In the genomic region with DNA sequence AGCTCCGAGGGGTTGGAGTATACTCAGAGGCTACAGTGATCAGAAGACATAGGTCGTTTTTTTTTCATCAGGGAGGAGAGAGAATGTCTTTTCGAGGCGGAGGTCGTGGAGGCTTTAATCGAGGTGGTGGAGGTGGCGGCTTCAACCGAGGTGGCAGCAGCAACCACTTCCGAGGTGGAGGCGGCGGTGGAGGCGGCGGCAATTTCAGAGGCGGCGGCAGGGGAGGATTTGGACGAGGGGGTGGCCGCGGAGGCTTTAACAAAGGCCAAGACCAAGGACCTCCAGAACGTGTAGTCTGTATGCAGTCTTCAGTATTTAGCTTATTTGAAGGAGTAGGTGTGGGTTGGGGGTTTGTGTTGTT, we compare ENCODE assay signal across 8 cellular contexts. TPM values are rescaled to one million over a fixed set of nuclear protein-coding genes. Genes with fewer than 3 reads are reported as not detected.
DNase-seq lines count a peak whose midpoint lies in the region; ATAC-seq and TF ChIP-seq lines count a peak whose summit lies in the region.

No MANE protein-coding gene starts in this region.

- peak overlapping the region; percentile 97 for H3K4me3 Mint-ChIP-seq in WTC11
- peak overlapping the region; percentile 98 for H3K4me3 Mint-ChIP-seq in stimulated activated memory B cell treated with anti-CD40 and anti-IgM and Interleukin-4, amounts not matched to agents 10 μg/mL and 1 μg/mL and 100 μg/mL, for 72 hours

- H3K79me2 ChIP-seq in GM23248 (ENCODE audit: insufficient read depth) = peaks cover 56% of the 10 kb centered on the region

- H3K4me1 ChIP-seq in GM23248 (ENCODE audit: insufficient read depth) (peaks cover 16% of the 10 kb centered on the region), colonic mucosa (peaks cover 8% of the 10 kb centered on the region), muscle layer of duodenum (ENCODE audit: control insufficient read depth in 1 of 2, insufficient read depth in 2 of 2, low read length in 2 of 2) (peaks cover 0 to 15% of the 10 kb centered on the region in 2 donors)

- no peaks in the 10 kb centered on the region for H4K20me1 ChIP-seq in GM23248 (ENCODE audit: insufficient read depth)

- peak overlapping the region; percentile 97 for H3K27ac Mint-ChIP-seq in WTC11
- H3K27ac Mint-ChIP-seq in stimulated activated memory B cell treated with anti-CD40 and anti-IgM and Interleukin-4, amounts not matched to agents 10 μg/mL and 1 μg/mL and 100 μg/mL, for 72 hours = peak overlapping the region; percentile 95

- intact Hi-C loops in colonic mucosa (cut with DNase I) = loop anchor here (5.0 to 10.0 kb wide), 2 partner anchors 251 to 384 kb away; a partner anchor contains a TSS

- in situ Hi-C loops in GM23248 (cut with MboI) = loop anchor here (10.0 to 25.0 kb wide), 2 partner anchors 391 to 979 kb away; no protein-coding TSS in a partner anchor

- no peak for ATAC-seq in WTC11
- no peak for ATAC-seq in stimulated activated memory B cell treated with anti-CD40 and anti-IgM and Interleukin-4, amounts not matched to agents 10 μg/mL and 1 μg/mL and 100 μg/mL, for 72 hours
- ATAC-seq in GM19452 (IDR thresholded peaks at IDR 0.05; ENCODE audit: unreplicated experiment) = no peak
- ATAC-seq in GM18873 (IDR thresholded peaks at IDR 0.05; ENCODE audit: low FRiP score, unreplicated experiment) = no peak

- no peaks in the 10 kb centered on the region for H3F3A ChIP-seq in GM23248 (ENCODE audit: insufficient read depth)

- H3K9me3 ChIP-seq in GM23248 (ENCODE audit: low read depth) (no peaks in the 10 kb centered on the region), colonic mucosa (no peaks in the 10 kb centered on the region), muscle layer of duodenum (ENCODE audit: control insufficient read depth in 1 of 2, low read length in 2 of 2) (no peaks in the 10 kb centered on the region)

- H2AFZ ChIP-seq in GM23248 = peak overlapping the region; percentile 96

- no peaks in the 10 kb centered on the region for H3K27me3 Mint-ChIP-seq in WTC11 (ENCODE audit: low read depth)
- no peaks in the 10 kb centered on the region for H3K27me3 Mint-ChIP-seq in stimulated activated memory B cell treated with anti-CD40 and anti-IgM and Interleukin-4, amounts not matched to agents 10 μg/mL and 1 μg/mL and 100 μg/mL, for 72 hours

- peak overlapping the region; percentile 95 for H3K4me2 ChIP-seq in GM23248 (ENCODE audit: unreplicated experiment)

- no peak for TF ChIP-seq CTCF in WTC11 (IDR thresholded peaks at IDR 0.05)
- no peak for TF ChIP-seq CTCF in colonic mucosa (IDR thresholded peaks at IDR 0.05)

- H3K9ac ChIP-seq in GM23248 (peak overlapping the region; percentile 97), colonic mucosa (ENCODE audit: low read depth in 2 of 2, low read length in 2 of 2) (peak overlapping the region; percentile 76 to 80)

- DNase-seq in GM23248 (peak; percentile 56), WTC11 (ENCODE audit: low spot score) (no peak), colonic mucosa (peak; percentile 29), NAMALWA (ENCODE audit: low spot score) (no peak)

- no peaks in the 10 kb centered on the region for H3K9me2 ChIP-seq in GM23248 (ENCODE audit: insufficient read depth)

- 1% methylated on average over 18 to 19 of the region's 19 CpGs for WGBS in GM23248 (ENCODE audit: low coverage in 1 of 2, low lambda C conversion rate in 2 of 2, missing lambda C conversion rate in 2 of 2), 2 experiments

- H3K27ac ChIP-seq in GM23248 = peak overlapping the region; percentile 90
- peak overlapping the region; percentile 78 for H3K27ac ChIP-seq in colonic mucosa
- H3K27ac ChIP-seq in muscle layer of duodenum (ENCODE audit: low read length) = peak overlapping the region; percentile 94

- H3K27me3 ChIP-seq in GM23248 (replicated peaks; ENCODE audit: insufficient read depth) (no peaks in the 10 kb centered on the region), colonic mucosa (no peaks in the 10 kb centered on the region), muscle layer of duodenum (ENCODE audit: low read depth, low read length) (no peaks in the 10 kb centered on the region)

- peaks cover 17% of the 10 kb centered on the region for H3K4me1 Mint-ChIP-seq in WTC11
- peaks cover 46% of the 10 kb centered on the region for H3K4me1 Mint-ChIP-seq in stimulated activated memory B cell treated with anti-CD40 and anti-IgM and Interleukin-4, amounts not matched to agents 10 μg/mL and 1 μg/mL and 100 μg/mL, for 72 hours

- no peaks in the 10 kb centered on the region for H3K9me3 Mint-ChIP-seq in WTC11
- H3K9me3 Mint-ChIP-seq in stimulated activated memory B cell treated with anti-CD40 and anti-IgM and Interleukin-4, amounts not matched to agents 10 μg/mL and 1 μg/mL and 100 μg/mL, for 72 hours = no peaks in the 10 kb centered on the region

- H3K4me3 ChIP-seq in GM23248 (peak overlapping the region; percentile 99), colonic mucosa (peak overlapping the region; percentile 65), muscle layer of duodenum (ENCODE audit: low read depth in 1 of 2, low read length in 2 of 2) (peak overlapping the region; percentile 96 to 97)

- H3K36me3 Mint-ChIP-seq in WTC11 = peaks cover 33% of the 10 kb centered on the region
- peaks cover 46% of the 10 kb centered on the region for H3K36me3 Mint-ChIP-seq in stimulated activated memory B cell treated with anti-CD40 and anti-IgM and Interleukin-4, amounts not matched to agents 10 μg/mL and 1 μg/mL and 100 μg/mL, for 72 hours

- POLR2A ChIA-PET in WTC11 (lab: Charles Lee) = interaction anchor here (0.9 kb wide), 1 partner anchor 115 kb away, joined by 3 read pairs; no protein-coding TSS in a partner anchor

- CTCF ChIA-PET in WTC11 (lab: Charles Lee) = interaction anchor here (1.5 kb wide), 1 partner anchor 12 kb away, joined by 6 read pairs; no protein-coding TSS in a partner anchor

- H3K36me3 ChIP-seq in GM23248 (ENCODE audit: low read depth) = peaks cover 15% of the 10 kb centered on the region
- no peaks in the 10 kb centered on the region for H3K36me3 ChIP-seq in colonic mucosa
- peaks cover 14 to 17% of the 10 kb centered on the region in 2 donors for H3K36me3 ChIP-seq in muscle layer of duodenum (ENCODE audit: control insufficient read depth in 1 of 2, insufficient read depth in 2 of 2, low read length in 2 of 2)

TF ChIP-seq in WTC11, 78 proteins besides CTCF, POLR2A, EP300 and RAD21:
- TF ChIP-seq TCF7 (CRISPR knock-in tag; IDR thresholded peaks at IDR 0.05; ENCODE audit: low read depth) (no peak), MYBL2 (CRISPR knock-in tag; IDR thresholded peaks at IDR 0.05) (0 out of 2 replicates have a peak, but pooled peaks have one; percentile 1)

RNA-seq across cellular contexts. Expression of a gene that starts 0.5 kb away (rescaled TPM):
- 5.9 and 8.5 TPM in 2 replicates for total RNA-seq in GM23248 (2014; rRNA removed; shearing (Covaris generic))
- polyA plus RNA-seq in GM23248 (2016; fragmentation: Nextera tagmentation; extraction: Ambion mirVana) = 42.3 and 42.7 TPM in 2 replicates
- total RNA-seq in WTC11 (2021) = 26.1 to 32.3 TPM (median 26.9 TPM) in 3 replicates
- 10 to 100 TPM; 16.8 to 21.0 TPM for total RNA-seq in colonic mucosa

RNA-seq across cellular contexts. Expression of a gene that starts 11.7 kb away (rescaled TPM):
- 0.13 TPM in 1 of 2 replicates, not detected in the other for total RNA-seq in GM23248 (2014; rRNA removed; shearing (Covaris generic))
- not detected in 2 replicates for polyA plus RNA-seq in GM23248 (2016; fragmentation: Nextera tagmentation; extraction: Ambion mirVana)
- total RNA-seq in WTC11 (2021) = 0.11 to 0.21 TPM in 2 of 3 replicates, not detected in the other
- total RNA-seq in colonic mucosa = under 1 TPM in 1 of 2 donors, not detected in 1; 0.57 TPM

RNA-seq across cellular contexts. Expression of a gene that starts 14.3 kb away (rescaled TPM):
- 0.22 TPM in 1 of 2 replicates, not detected in the other for total RNA-seq in GM23248 (2014; rRNA removed; shearing (Covaris generic))
- polyA plus RNA-seq in GM23248 (2016; fragmentation: Nextera tagmentation; extraction: Ambion mirVana) = 0.18 TPM in 1 of 2 replicates, not detected in the other
- 0.16 to 0.25 TPM in 2 of 3 replicates, not detected in the other for total RNA-seq in WTC11 (2021)
- 1 to 10 TPM; 1.6 to 6.8 TPM for total RNA-seq in colonic mucosa

RNA-seq across cellular contexts. Expression of a gene that starts 31.8 kb away (rescaled TPM):
- total RNA-seq in GM23248 (2014; rRNA removed; shearing (Covaris generic)) = 0.11 TPM in 1 of 2 replicates, not detected in the other
- polyA plus RNA-seq in GM23248 (2016; fragmentation: Nextera tagmentation; extraction: Ambion mirVana) = not detected in 2 replicates
- total RNA-seq in WTC11 (2021) (0.07 to 0.14 TPM (median 0.11 TPM) in 3 replicates), colonic mucosa (under 1 TPM in 1 of 2 donors, not detected in 1; 0.15 TPM)

Comparison
In these comparisons a context has a peak if more than half of its experiments do, and no peak if none do; other contexts are left out.
1. DNase-seq: peak in GM23248 (single experiment) and colonic mucosa (single experiment); none in WTC11 (single experiment) and NAMALWA (single experiment).
2. Peak in every context shown above with its lines, with median percentiles within 50 percentile points of each other: H3K27ac ChIP-seq and H3K4me3 ChIP-seq.